In genomic region chr3:71051259-71051595, GRCh38 we compare ENCODE assay signal across 13 cellular contexts.
DNase-seq lines count a peak whose midpoint lies in the region; ATAC-seq and TF ChIP-seq lines count a peak whose summit lies in the region.
"Had no signal": no experiment of that assay in that cellular context is flagged by ENCODE, and none has a peak within 500 bp of the region (broad histone marks: within the 10 kb centered on the region; RNA-seq: fewer than 3 reads in every experiment).

No MANE protein-coding gene starts in this region.

- H3K4me1 ChIP-seq in SK-N-SH (ENCODE audit: control insufficient read depth in 1 of 2, insufficient read depth in 2 of 2, low read depth in 1 of 2, low read length in 1 of 2): peaks cover 41 to 46% of the 10 kb centered on the region in 2 experiments
- peaks cover 63% of the 10 kb centered on the region for H3K4me1 ChIP-seq in SJSA1 (replicated peaks)
- H3K4me1 ChIP-seq in esophagus (ENCODE audit: control insufficient read depth in 2 of 2, insufficient read depth in 2 of 2, low read length in 1 of 2): peaks cover 5 to 8% of the 10 kb centered on the region in 2 donors
- H3K4me1 ChIP-seq in smooth muscle cell (ENCODE audit: low read depth): peaks cover 34% of the 10 kb centered on the region
- H3K4me1 ChIP-seq in thyroid gland: peaks cover 0 to 26% of the 10 kb centered on the region in 2 donors

- TF ChIP-seq RAD21 in SK-N-SH (IDR thresholded peaks at IDR 0.05; ENCODE audit: low read length): no peak

- H3K27me3 ChIP-seq in SK-N-SH (ENCODE audit: insufficient read depth) (no peaks in the 10 kb centered on the region), SJSA1 (replicated peaks) (no peaks in the 10 kb centered on the region), esophagus (ENCODE audit: control insufficient read depth in 1 of 2, insufficient read depth in 2 of 2, low read length in 2 of 2) (no peaks in the 10 kb centered on the region), smooth muscle cell (ENCODE audit: low read depth) (no peaks in the 10 kb centered on the region), thyroid gland (no peaks in the 10 kb centered on the region)

- H3K4me2 ChIP-seq in SK-N-SH (0 out of 2 replicates have a peak overlapping the region, but pooled peaks have one; percentile 13), smooth muscle cell (peak overlapping the region; percentile 58)
- H3K4me2 ChIP-seq: PC-9 had no signal

- H3K36me3 ChIP-seq in SK-N-SH (replicated peaks in 1 of 2; ENCODE audit: control insufficient read depth in 1 of 2, insufficient read depth in 2 of 2, low read length in 1 of 2) (peaks cover 24 to 60% of the 10 kb centered on the region in 2 experiments), SJSA1 (peaks cover 23% of the 10 kb centered on the region), esophagus (ENCODE audit: control insufficient read depth in 2 of 2, insufficient read depth in 2 of 2, low read length in 1 of 2) (peaks cover 9 to 12% of the 10 kb centered on the region in 2 donors), smooth muscle cell (ENCODE audit: low read depth) (peaks cover 2% of the 10 kb centered on the region), thyroid gland (peaks cover 0 to 16% of the 10 kb centered on the region in 2 donors)

- intact Hi-C loops in thyroid gland (cut with DNase I): no loop called here

- H3K27ac ChIP-seq in SK-N-SH (ENCODE audit: low read depth in 2 of 2, low read length in 1 of 2) (peak overlapping the region in 1 of 2 experiments; percentile 63; a peak in 2 of 4 replicates), SJSA1 (peak overlapping the region; percentile 80), esophagus (ENCODE audit: low read depth in 2 of 2, low read length in 1 of 2) (peak overlapping the region; percentile 42 to 57), smooth muscle cell (ENCODE audit: low read depth) (peak overlapping the region; percentile 78), thyroid gland (peak overlapping the region in 1 of 3 donors; percentile 47)
- H3K27ac ChIP-seq: 22Rv1, PC-9 had no signal

- ATAC-seq in SK-N-SH treated with all-trans-retinoic acid at 6 μM for 48 hours: no peak

- TF ChIP-seq POLR2A in thyroid gland (IDR thresholded peaks at IDR 0.05): no peak

- POLR2A ChIA-PET in SK-N-SH (lab: Yijun Ruan, JAX): no interaction called here

- H3K79me2 ChIP-seq in SK-N-SH (ENCODE audit: insufficient read depth): peaks cover 100% of the 10 kb centered on the region
- H3K79me2 ChIP-seq in smooth muscle cell (ENCODE audit: low read depth): peaks cover 6% of the 10 kb centered on the region

- H2AFZ ChIP-seq in SK-N-SH (ENCODE audit: low read depth): no peak overlapping the region
- H2AFZ ChIP-seq in smooth muscle cell (ENCODE audit: low read depth): no peak overlapping the region
- H2AFZ ChIP-seq: PC-9 had no signal

- TF ChIP-seq EP300 in SK-N-SH (IDR thresholded peaks at IDR 0.05; ENCODE audit: borderline replicate concordance in 1 of 2, low read depth in 1 of 2, low read length in 1 of 2): no peak

- DNase-seq in SK-N-SH: no peak
- no peak for DNase-seq in SJSA1 (ENCODE audit: low read depth in 1 of 2, low spot score in 2 of 2)
- DNase-seq in smooth muscle cell (lab: John Stamatoyannopoulos, UW; ENCODE audit: unreplicated experiment): no peak
- no peak for DNase-seq in NCI-H128 (lab: John Stamatoyannopoulos, UW; ENCODE audit: unreplicated experiment)
- DNase-seq in thyroid gland: no peak
- no peak for DNase-seq in DMS 273 (lab: John Stamatoyannopoulos, UW; ENCODE audit: unreplicated experiment)
- DNase-seq: GDM1, mucosa of descending colon, NCI-H146, PC-9 had no signal

- no peak overlapping the region; the same call in 1 of the 2 replicates for H3K9ac ChIP-seq in SK-N-SH
- H3K9ac ChIP-seq in smooth muscle cell (ENCODE audit: low read depth): no peak overlapping the region

- no peaks in the 10 kb centered on the region for H4K20me1 ChIP-seq in SK-N-SH (ENCODE audit: insufficient read depth)
- H4K20me1 ChIP-seq in smooth muscle cell (ENCODE audit: low read depth): peaks cover 88% of the 10 kb centered on the region

- CTCF ChIA-PET in SK-N-SH (lab: Yijun Ruan, JAX): interaction anchor here (0.7 kb wide), 1 partner anchor 459 kb away, joined by 3 read pairs; no protein-coding TSS in a partner anchor

- H3F3A ChIP-seq in SK-N-SH (replicated peaks; ENCODE audit: insufficient read depth) (peaks cover 26% of the 10 kb centered on the region), smooth muscle cell (ENCODE audit: low read depth) (peaks cover 12% of the 10 kb centered on the region)

- 77% methylated on average over 5 of the region's 5 CpGs for WGBS in SK-N-SH (ENCODE audit: low lambda C conversion rate)
- WGBS in esophagus, 2 donors: 44 to 66% methylated on average over 5 of the region's 5 CpGs
- WGBS in smooth muscle cell (ENCODE audit: low lambda C conversion rate): 45% methylated on average over 5 of the region's 5 CpGs
- 72 to 82% methylated on average over 5 of the region's 5 CpGs for WGBS in thyroid gland, 2 donors

- no peak for TF ChIP-seq CTCF in SK-N-SH (IDR thresholded peaks at IDR 0.05)
- no peak for TF ChIP-seq CTCF in smooth muscle cell (IDR thresholded peaks at IDR 0.05; ENCODE audit: borderline replicate concordance, insufficient read depth, poor library complexity, severe bottlenecking)
- no peak for TF ChIP-seq CTCF in thyroid gland (IDR thresholded peaks at IDR 0.05)

- H3K4me3 ChIP-seq in SK-N-SH (ENCODE audit: low read depth in 2 of 2, low read length in 1 of 2) (no peak overlapping the region), SJSA1 (no peak overlapping the region), esophagus (ENCODE audit: low read depth in 1 of 2, low read length in 2 of 2) (no peak overlapping the region), smooth muscle cell (no peak overlapping the region), thyroid gland (replicated peaks in 1 of 3) (no peak overlapping the region)
- H3K4me3 ChIP-seq: mucosa of descending colon, PC-9 had no signal

- H3K9me3 ChIP-seq in SK-N-SH: no peaks in the 10 kb centered on the region
- no peaks in the 10 kb centered on the region for H3K9me3 ChIP-seq in SJSA1 (replicated peaks)
- H3K9me3 ChIP-seq in esophagus (ENCODE audit: control insufficient read depth in 2 of 2, insufficient read depth in 1 of 2, low read depth in 1 of 2, low read length in 1 of 2): no peaks in the 10 kb centered on the region
- H3K9me3 ChIP-seq in smooth muscle cell (replicated peaks; ENCODE audit: low read depth): no peaks in the 10 kb centered on the region
- no peaks in the 10 kb centered on the region for H3K9me3 ChIP-seq in thyroid gland
- H3K9me3 ChIP-seq: mucosa of descending colon had no signal

- no peaks in the 10 kb centered on the region for H3K9me2 ChIP-seq in SK-N-SH

TF ChIP-seq in SK-N-SH, 30 proteins besides CTCF, POLR2A, EP300 and RAD21 (continues in another document):
- TF ChIP-seq IRF3 (IDR thresholded peaks at IDR 0.05; ENCODE audit: low read depth, low read length) (no peak), TEAD4 (IDR thresholded peaks at IDR 0.05; ENCODE audit: borderline replicate concordance, insufficient read depth) (no peak), GATA2 (CRISPR knock-in tag; IDR thresholded peaks at IDR 0.05) (no peak), RCOR1 (IDR thresholded peaks at IDR 0.05; ENCODE audit: low read length) (no peak), JUND (IDR thresholded peaks at IDR 0.05) (no peak), RFX5 (IDR thresholded peaks at IDR 0.05; ENCODE audit: low read length) (no peak), GABPA (IDR thresholded peaks at IDR 0.05; ENCODE audit: low read depth) (no peak), SIN3A (IDR thresholded peaks at IDR 0.05; ENCODE audit: borderline replicate concordance, low read depth, low read length) (no peak)

TF ChIP-seq in SK-N-SH treated with all-trans-retinoic acid at 6 μM for 48 hours, 23 proteins besides CTCF, POLR2A, EP300 and RAD21:
- TF ChIP-seq TCF4 (CRISPR knock-in tag; IDR thresholded peaks at IDR 0.05; ENCODE audit: borderline replicate concordance): no peak
- no peak for TF ChIP-seq SNAI2 (CRISPR knock-in tag; IDR thresholded peaks at IDR 0.05)
- TF ChIP-seq ZNF8 (CRISPR knock-in tag; IDR thresholded peaks at IDR 0.05): no peak
- TF ChIP-seq, protein P1, sequence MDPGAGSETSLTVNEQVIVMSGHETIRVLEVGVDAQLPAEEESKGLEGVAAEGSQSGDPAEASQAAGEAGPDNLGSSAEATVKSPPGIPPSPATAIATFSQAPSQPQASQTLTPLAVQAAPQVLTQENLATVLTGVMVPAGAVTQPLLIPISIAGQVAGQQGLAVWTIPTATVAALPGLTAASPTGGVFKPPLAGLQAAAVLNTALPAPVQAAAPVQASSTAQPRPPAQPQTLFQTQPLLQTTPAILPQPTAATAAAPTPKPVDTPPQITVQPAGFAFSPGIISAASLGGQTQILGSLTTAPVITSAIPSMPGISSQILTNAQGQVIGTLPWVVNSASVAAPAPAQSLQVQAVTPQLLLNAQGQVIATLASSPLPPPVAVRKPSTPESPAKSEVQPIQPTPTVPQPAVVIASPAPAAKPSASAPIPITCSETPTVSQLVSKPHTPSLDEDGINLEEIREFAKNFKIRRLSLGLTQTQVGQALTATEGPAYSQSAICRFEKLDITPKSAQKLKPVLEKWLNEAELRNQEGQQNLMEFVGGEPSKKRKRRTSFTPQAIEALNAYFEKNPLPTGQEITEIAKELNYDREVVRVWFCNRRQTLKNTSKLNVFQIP (CRISPR knock-in tag; IDR thresholded peaks at IDR 0.05; ENCODE audit: borderline replicate concordance, low read depth): no peak
- no peak for TF ChIP-seq RARB (CRISPR knock-in tag; IDR thresholded peaks at IDR 0.05)
- no peak for TF ChIP-seq GLIS3 (CRISPR knock-in tag; IDR thresholded peaks at IDR 0.05)
- TF ChIP-seq PPARA (CRISPR knock-in tag; IDR thresholded peaks at IDR 0.05; ENCODE audit: borderline replicate concordance): no peak
- TF ChIP-seq CSDC2 (CRISPR knock-in tag; IDR thresholded peaks at IDR 0.05): no peak
- no peak for TF ChIP-seq ZFP30 (CRISPR knock-in tag; IDR thresholded peaks at IDR 0.05)
- TF ChIP-seq PATZ1 (CRISPR knock-in tag; IDR thresholded peaks at IDR 0.05; ENCODE audit: borderline replicate concordance): no peak
- no peak for TF ChIP-seq OSR1 (CRISPR knock-in tag; IDR thresholded peaks at IDR 0.05)
